Comparison of ENCODE assay signal across 20 cellular contexts in the genomic region with DNA sequence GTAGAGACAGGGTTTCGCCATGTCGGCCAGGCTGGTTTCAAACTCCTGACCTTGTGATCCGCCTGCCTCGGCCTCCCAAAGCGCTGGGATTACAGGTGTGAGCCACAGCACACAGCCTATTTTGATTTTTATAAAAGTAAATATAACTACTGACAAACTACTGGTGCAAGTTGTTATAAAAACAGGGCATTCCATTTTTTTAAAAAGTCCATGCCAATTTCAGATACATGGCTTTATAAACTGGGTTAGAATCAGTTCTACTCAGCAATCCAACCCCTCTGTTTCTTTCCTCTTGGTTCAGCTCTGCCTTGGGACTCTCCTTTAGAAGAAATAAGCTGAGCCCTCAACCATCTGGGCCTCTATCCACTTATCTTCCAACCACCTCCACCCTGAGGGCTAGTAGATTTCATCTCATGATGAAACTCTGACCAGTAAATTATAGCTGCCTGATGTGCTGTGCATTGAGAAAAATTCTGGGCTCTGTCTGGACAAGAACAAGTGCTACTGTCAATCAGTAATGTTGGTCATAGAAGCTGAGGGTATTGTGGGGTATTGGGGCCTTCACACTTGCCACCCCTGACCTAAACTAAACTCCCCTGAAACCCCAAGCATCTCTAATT. TPM values are rescaled to one million over a fixed set of nuclear protein-coding genes. Genes with fewer than 3 reads are reported as not detected.
A peak's percentile ranks its signal among the peaks of the same experiment; 100 is the strongest.
DNase-seq lines count a peak whose midpoint lies in the region; ATAC-seq and TF ChIP-seq lines count a peak whose summit lies in the region.
"Had no signal": no experiment of that assay in that cellular context is flagged by ENCODE, and none has a peak within 500 bp of the region (broad histone marks: within the 10 kb centered on the region; RNA-seq: fewer than 3 reads in every experiment).

No MANE protein-coding gene starts in this region.

- H3K36me3 Mint-ChIP-seq in activated CD4-positive, alpha-beta memory T cell treated with anti-CD3 and anti-CD28 coated beads, Interleukin-2, amount 10 ng/mL, durations not matched to agents 7 days and 5 days (ENCODE audit: low read depth), result peaks cover 30% of the 10 kb centered on the region
- peaks cover 13% of the 10 kb centered on the region for H3K36me3 Mint-ChIP-seq in activated CD4-positive, alpha-beta memory T cell treated with anti-CD3 and anti-CD28 coated beads for 36 hours
- H3K36me3 Mint-ChIP-seq in brain, result peaks cover 44% of the 10 kb centered on the region
- H3K36me3 Mint-ChIP-seq in neural crest cell (ENCODE audit: low read depth), result peaks cover 8% of the 10 kb centered on the region

- no peak overlapping the region for H3K4me3 Mint-ChIP-seq in activated CD4-positive, alpha-beta memory T cell treated with anti-CD3 and anti-CD28 coated beads, Interleukin-2, amount 10 ng/mL, durations not matched to agents 7 days and 5 days
- no peak overlapping the region for H3K4me3 Mint-ChIP-seq in activated CD4-positive, alpha-beta memory T cell treated with anti-CD3 and anti-CD28 coated beads for 36 hours
- H3K4me3 Mint-ChIP-seq in brain (no peak overlapping the region), neural crest cell (no peak overlapping the region)
- H3K4me3 Mint-ChIP-seq: activated CD4-positive, alpha-beta T cell treated with anti-CD3 and anti-CD28 coated beads, Interleukin-2, amount 10 ng/mL, durations not matched to agents 7 days and 5 days had no signal

- intact Hi-C loops in activated CD4-positive, alpha-beta memory T cell treated with anti-CD3 and anti-CD28 coated beads for 36 hours (cut with micrococcal nuclease), result no loop called here
- intact Hi-C loops in left cardiac atrium (cut with DNase I), result no loop called here

- DNase-seq in activated CD4-positive, alpha-beta memory T cell treated with anti-CD3 and anti-CD28 coated beads, Interleukin-2, amount 10 ng/mL, durations not matched to agents 7 days and 5 days, result no peak
- no peak for DNase-seq in activated CD4-positive, alpha-beta memory T cell treated with anti-CD3 and anti-CD28 coated beads for 36 hours
- DNase-seq in NCI-H82 (lab: John Stamatoyannopoulos, UW) (peak; percentile 77), neural crest cell (ENCODE audit: low read depth, low spot score) (no peak), NCI-H187 treated with DMSO at 0.1 percent for 48 hours (lab: John Stamatoyannopoulos, UW) (no peak), left cardiac atrium (no peak)
- no peak for DNase-seq in activated effector memory CD4-positive, alpha-beta T cell treated with anti-CD3 and anti-CD28 coated beads, Interleukin-2, amount 50 U/mL, for 16 hours
- DNase-seq: activated CD4-positive, alpha-beta T cell treated with anti-CD3 and anti-CD28 coated beads, Interleukin-2, amount 10 ng/mL, durations not matched to agents 7 days and 5 days; Caco-2; DMS79 treated with DMSO at 0.1 percent for 48 hours; effector CD4-positive, alpha-beta T cell; esophagus squamous epithelium; islet precursor cell; lower lobe of right lung; NCI-H1092; NCI-H2029; T-helper 2 cell; upper lobe of left lung had no signal

- H3K27ac Mint-ChIP-seq in activated CD4-positive, alpha-beta memory T cell treated with anti-CD3 and anti-CD28 coated beads, Interleukin-2, amount 10 ng/mL, durations not matched to agents 7 days and 5 days, result peak overlapping the region; percentile 16
- no peak overlapping the region for H3K27ac Mint-ChIP-seq in activated CD4-positive, alpha-beta memory T cell treated with anti-CD3 and anti-CD28 coated beads for 36 hours
- peak overlapping the region in 3 of 5 experiments; percentile 21 to 51 (median 39) for H3K27ac Mint-ChIP-seq in brain
- peak overlapping the region; percentile 59 for H3K27ac Mint-ChIP-seq in neural crest cell (ENCODE audit: unreplicated experiment)
- H3K27ac Mint-ChIP-seq: activated CD4-positive, alpha-beta T cell treated with anti-CD3 and anti-CD28 coated beads, Interleukin-2, amount 10 ng/mL, durations not matched to agents 7 days and 5 days had no signal

- H3K4me1 Mint-ChIP-seq in activated CD4-positive, alpha-beta memory T cell treated with anti-CD3 and anti-CD28 coated beads, Interleukin-2, amount 10 ng/mL, durations not matched to agents 7 days and 5 days, result peaks cover 18% of the 10 kb centered on the region
- H3K4me1 Mint-ChIP-seq in activated CD4-positive, alpha-beta memory T cell treated with anti-CD3 and anti-CD28 coated beads for 36 hours (ENCODE audit: low read depth), result peaks cover 26% of the 10 kb centered on the region
- peaks cover 22% of the 10 kb centered on the region for H3K4me1 Mint-ChIP-seq in brain
- H3K4me1 Mint-ChIP-seq in neural crest cell, result peaks cover 3% of the 10 kb centered on the region

- POLR2A ChIA-PET in activated CD4-positive, alpha-beta memory T cell treated with anti-CD3 and anti-CD28 coated beads, Interleukin-2, amount 10 ng/mL, durations not matched to agents 7 days and 5 days (lab: Charles Lee), result interaction anchor here (1.3 kb wide), 1 partner anchor 11 kb away, joined by 3 read pairs; the partner anchor contains the start of gene TSNAXIP1
- POLR2A ChIA-PET in activated CD4-positive, alpha-beta memory T cell treated with anti-CD3 and anti-CD28 coated beads for 36 hours (lab: Charles Lee), result interaction anchor here (0.6 kb wide), 1 partner anchor 57 kb away, joined by 3 read pairs; no protein-coding TSS in a partner anchor

- ATAC-seq in left cardiac atrium, result no peak
- ATAC-seq: gastroesophageal sphincter, lower lobe of right lung had no signal

- H3K27me3 Mint-ChIP-seq in activated CD4-positive, alpha-beta memory T cell treated with anti-CD3 and anti-CD28 coated beads, Interleukin-2, amount 10 ng/mL, durations not matched to agents 7 days and 5 days, result no peaks in the 10 kb centered on the region
- no peaks in the 10 kb centered on the region for H3K27me3 Mint-ChIP-seq in activated CD4-positive, alpha-beta memory T cell treated with anti-CD3 and anti-CD28 coated beads for 36 hours
- H3K27me3 Mint-ChIP-seq in brain (no peaks in the 10 kb centered on the region), neural crest cell (ENCODE audit: low read depth) (no peaks in the 10 kb centered on the region)
- H3K27me3 Mint-ChIP-seq: activated CD4-positive, alpha-beta T cell treated with anti-CD3 and anti-CD28 coated beads, Interleukin-2, amount 10 ng/mL, durations not matched to agents 7 days and 5 days had no signal

- CTCF ChIA-PET in activated CD4-positive, alpha-beta memory T cell treated with anti-CD3 and anti-CD28 coated beads, Interleukin-2, amount 10 ng/mL, durations not matched to agents 7 days and 5 days (lab: Charles Lee), result interaction anchor here (1.3 to 1.7 kb wide), 2 partner anchors 10 to 20 kb away, joined by 4 to 5 read pairs; partner anchors contain the start of genes RANBP10 and TSNAXIP1
- CTCF ChIA-PET in activated CD4-positive, alpha-beta memory T cell treated with anti-CD3 and anti-CD28 coated beads for 36 hours (lab: Charles Lee), result interaction anchor here (1.3 to 2.1 kb wide), 2 partner anchors 20 to 276 kb away, joined by 3 to 9 read pairs; no protein-coding TSS in a partner anchor

- TF ChIP-seq CTCF in brain (conservative IDR thresholded peaks at IDR 0.05), result no peak
- no peak for TF ChIP-seq CTCF in neural crest cell (conservative IDR thresholded peaks at IDR 0.05)

- H3K9me3 Mint-ChIP-seq in activated CD4-positive, alpha-beta memory T cell treated with anti-CD3 and anti-CD28 coated beads, Interleukin-2, amount 10 ng/mL, durations not matched to agents 7 days and 5 days, result no peaks in the 10 kb centered on the region
- H3K9me3 Mint-ChIP-seq in activated CD4-positive, alpha-beta memory T cell treated with anti-CD3 and anti-CD28 coated beads for 36 hours, result no peaks in the 10 kb centered on the region
- no peaks in the 10 kb centered on the region for H3K9me3 Mint-ChIP-seq in brain
- H3K9me3 Mint-ChIP-seq in neural crest cell, result no peaks in the 10 kb centered on the region
- H3K9me3 Mint-ChIP-seq: activated CD4-positive, alpha-beta T cell treated with anti-CD3 and anti-CD28 coated beads, Interleukin-2, amount 10 ng/mL, durations not matched to agents 7 days and 5 days had no signal

RNA-seq across cellular contexts. Expression of gene RANBP10, which starts 10.2 kb away (rescaled TPM):
- 10 to 100 TPM; 23.2 to 24.3 TPM for total RNA-seq in activated CD4-positive, alpha-beta memory T cell treated with anti-CD3 and anti-CD28 coated beads, Interleukin-2, amount 10 ng/mL, durations not matched to agents 7 days and 5 days
- 10 to 100 TPM; 14.9 to 18.1 TPM for total RNA-seq in activated CD4-positive, alpha-beta memory T cell treated with anti-CD3 and anti-CD28 coated beads for 36 hours
- 12.6 TPM for polyA plus RNA-seq in brain (ENCODE audit: insufficient read depth, low read depth, low replicate concordance)
- 21.7 and 22.1 TPM in 2 replicates for total RNA-seq in neural crest cell
- 10 to 100 TPM; 10.9 to 14.3 TPM for total RNA-seq in left cardiac atrium

RNA-seq across cellular contexts. Expression of gene TSNAXIP1, which starts 10.5 kb away (rescaled TPM):
- total RNA-seq in activated CD4-positive, alpha-beta memory T cell treated with anti-CD3 and anti-CD28 coated beads, Interleukin-2, amount 10 ng/mL, durations not matched to agents 7 days and 5 days, result under 1 TPM; 0.20 to 0.25 TPM
- under 1 TPM; 0.77 to 0.81 TPM for total RNA-seq in activated CD4-positive, alpha-beta memory T cell treated with anti-CD3 and anti-CD28 coated beads for 36 hours
- 1.8 TPM for polyA plus RNA-seq in brain (ENCODE audit: insufficient read depth, low read depth, low replicate concordance)
- 6.6 and 7.5 TPM in 2 replicates for total RNA-seq in neural crest cell
- under 1 TPM; 0.55 to 0.74 TPM for total RNA-seq in left cardiac atrium

RNA-seq across cellular contexts. Expression of gene THAP11, which starts 45.9 kb away (rescaled TPM):
- 10 to 100 TPM; 40.6 to 42.3 TPM for total RNA-seq in activated CD4-positive, alpha-beta memory T cell treated with anti-CD3 and anti-CD28 coated beads, Interleukin-2, amount 10 ng/mL, durations not matched to agents 7 days and 5 days
- 10 to 100 TPM; 31.8 to 32.1 TPM for total RNA-seq in activated CD4-positive, alpha-beta memory T cell treated with anti-CD3 and anti-CD28 coated beads for 36 hours
- 42.7 TPM for polyA plus RNA-seq in brain (ENCODE audit: insufficient read depth, low read depth, low replicate concordance)
- total RNA-seq in neural crest cell, result 46.2 and 46.7 TPM in 2 replicates
- 10 to 100 TPM; 24.5 to 24.7 TPM for total RNA-seq in left cardiac atrium

RNA-seq across cellular contexts. Expression of gene NUTF2, which starts 50.5 kb away (rescaled TPM):
- total RNA-seq in activated CD4-positive, alpha-beta memory T cell treated with anti-CD3 and anti-CD28 coated beads, Interleukin-2, amount 10 ng/mL, durations not matched to agents 7 days and 5 days, result 100 to 1,000 TPM in 1 of 2 experiments, 10 to 100 TPM in 1; 96.4 to 101 TPM
- total RNA-seq in activated CD4-positive, alpha-beta memory T cell treated with anti-CD3 and anti-CD28 coated beads for 36 hours, result 100 to 1,000 TPM; 141 to 148 TPM
- polyA plus RNA-seq in brain (ENCODE audit: insufficient read depth, low read depth, low replicate concordance), result 181 TPM
- total RNA-seq in neural crest cell (185 and 191 TPM in 2 replicates), left cardiac atrium (10 to 100 TPM; 59.8 to 73.9 TPM)

RNA-seq across cellular contexts. Expression of gene CENPT, which starts 51.3 kb away (rescaled TPM):
- total RNA-seq in activated CD4-positive, alpha-beta memory T cell treated with anti-CD3 and anti-CD28 coated beads, Interleukin-2, amount 10 ng/mL, durations not matched to agents 7 days and 5 days, result 10 to 100 TPM; 50.2 to 53.5 TPM
- 10 to 100 TPM; 39.2 to 40.2 TPM for total RNA-seq in activated CD4-positive, alpha-beta memory T cell treated with anti-CD3 and anti-CD28 coated beads for 36 hours
- polyA plus RNA-seq in brain (ENCODE audit: insufficient read depth, low read depth, low replicate concordance), result 23.9 TPM
- total RNA-seq in neural crest cell (78.2 and 83.5 TPM in 2 replicates), left cardiac atrium (10 to 100 TPM; 22.1 to 22.2 TPM)
